In genomic region chr21:29433366-29434059, GRCh38 we compare ENCODE assay signal across 19 cellular contexts.
DNase-seq lines count a peak whose midpoint lies in the region; ATAC-seq and TF ChIP-seq lines count a peak whose summit lies in the region.
"Had no signal": no experiment of that assay in that cellular context is flagged by ENCODE, and none has a peak within 500 bp of the region (broad histone marks: within the 10 kb centered on the region; RNA-seq: fewer than 3 reads in every experiment).

No MANE protein-coding gene starts in this region.

- no peaks in the 10 kb centered on the region for H3K27me3 ChIP-seq in OCI-LY3 (ENCODE audit: low read depth, low read length)
- no peaks in the 10 kb centered on the region for H3K27me3 ChIP-seq in smooth muscle cell (ENCODE audit: low read depth)
- H3K27me3 ChIP-seq: foreskin keratinocyte, thyroid gland had no signal

- peak overlapping the region; percentile 84 for H3K27ac Mint-ChIP-seq in activated CD4-positive, alpha-beta T cell treated with anti-CD3 and anti-CD28 coated beads for 36 hours
- H3K27ac Mint-ChIP-seq in activated CD4-positive, alpha-beta T cell treated with anti-CD3 and anti-CD28 coated beads, Interleukin-2, amount 10 ng/mL, durations not matched to agents 24 days and 14 days, result no peak overlapping the region

- peaks cover 13% of the 10 kb centered on the region for H3K79me2 ChIP-seq in OCI-LY3 (ENCODE audit: low read length)
- H3K79me2 ChIP-seq in smooth muscle cell (ENCODE audit: low read depth), result no peaks in the 10 kb centered on the region

- no peak for DNase-seq in activated CD4-positive, alpha-beta T cell treated with anti-CD3 and anti-CD28 coated beads for 36 hours
- no peak for DNase-seq in activated CD4-positive, alpha-beta T cell treated with anti-CD3 and anti-CD28 coated beads, Interleukin-2, amount 10 ng/mL, durations not matched to agents 24 days and 14 days
- DNase-seq in fibroblast of peridontal ligament (ENCODE audit: extremely low read depth) (peak; percentile 67), smooth muscle cell (lab: John Stamatoyannopoulos, UW; ENCODE audit: unreplicated experiment) (no peak), dermis blood vessel endothelial cell (no peak), mucosa of descending colon (no peak)
- DNase-seq in central memory CD4-positive, alpha-beta T cell, result no peak
- DNase-seq: activated CD8-positive, alpha-beta memory T cell treated with anti-CD3 and anti-CD28 coated beads for 24 hours; amniotic stem cell; C1 segment of cervical spinal cord; left cardiac atrium; NCI-H1694 treated with DMSO at 0.1 percent for 48 hours; NCI-H446; stimulated activated CD4-positive, alpha-beta T cell treated with anti-CD3 and anti-CD28 coated beads, Interleukin-12 subunit alpha, Interleukin-12 subunit beta, amount 100 ng/mL, for 4 hours; thyroid gland had no signal

- peaks cover 19% of the 10 kb centered on the region for H3K36me3 ChIP-seq in OCI-LY3 (replicated peaks; ENCODE audit: low read depth, low read length)
- no peaks in the 10 kb centered on the region for H3K36me3 ChIP-seq in smooth muscle cell (ENCODE audit: low read depth)
- no peaks in the 10 kb centered on the region for H3K36me3 ChIP-seq in mucosa of descending colon (ENCODE audit: low read depth)
- H3K36me3 ChIP-seq: thyroid gland had no signal

- H3K27ac ChIP-seq in OCI-LY3 (ENCODE audit: low read length), result peak overlapping the region; percentile 73; the same call in 1 of the 2 replicates
- peak overlapping the region; percentile 56 for H3K27ac ChIP-seq in smooth muscle cell (ENCODE audit: low read depth)
- H3K27ac ChIP-seq: foreskin keratinocyte, RWPE1, thyroid gland, VCaP had no signal

- H2AFZ ChIP-seq in OCI-LY3 (ENCODE audit: low read depth, low read length) (no peak overlapping the region), smooth muscle cell (ENCODE audit: low read depth) (no peak overlapping the region)

- peaks cover 4% of the 10 kb centered on the region for H3K9me3 Mint-ChIP-seq in activated CD4-positive, alpha-beta T cell treated with anti-CD3 and anti-CD28 coated beads for 36 hours (ENCODE audit: low read depth)
- peaks cover 4% of the 10 kb centered on the region for H3K9me3 Mint-ChIP-seq in activated CD4-positive, alpha-beta T cell treated with anti-CD3 and anti-CD28 coated beads, Interleukin-2, amount 10 ng/mL, durations not matched to agents 24 days and 14 days

- H3F3A ChIP-seq in smooth muscle cell (ENCODE audit: low read depth), result no peaks in the 10 kb centered on the region

- no peak for ATAC-seq in activated CD4-positive, alpha-beta T cell treated with anti-CD3 and anti-CD28 coated beads for 36 hours
- ATAC-seq in mucosa of descending colon, result no peak
- ATAC-seq: left cardiac atrium had no signal

- peaks cover 42% of the 10 kb centered on the region for H3K4me1 Mint-ChIP-seq in activated CD4-positive, alpha-beta T cell treated with anti-CD3 and anti-CD28 coated beads for 36 hours
- H3K4me1 Mint-ChIP-seq in activated CD4-positive, alpha-beta T cell treated with anti-CD3 and anti-CD28 coated beads, Interleukin-2, amount 10 ng/mL, durations not matched to agents 24 days and 14 days, result peaks cover 23% of the 10 kb centered on the region

- POLR2A ChIA-PET in activated CD4-positive, alpha-beta T cell treated with anti-CD3 and anti-CD28 coated beads for 36 hours (lab: Charles Lee), result interaction anchor here (0.8 kb wide), 1 partner anchor 16 kb away, joined by 3 read pairs; no protein-coding TSS in a partner anchor

- H3K4me1 ChIP-seq in OCI-LY3 (ENCODE audit: low read length), result peaks cover 19% of the 10 kb centered on the region
- peaks cover 24% of the 10 kb centered on the region for H3K4me1 ChIP-seq in smooth muscle cell (ENCODE audit: low read depth)
- no peaks in the 10 kb centered on the region for H3K4me1 ChIP-seq in mucosa of descending colon (ENCODE audit: low read depth)
- H3K4me1 ChIP-seq: foreskin keratinocyte, thyroid gland had no signal

- H3K36me3 Mint-ChIP-seq in activated CD4-positive, alpha-beta T cell treated with anti-CD3 and anti-CD28 coated beads for 36 hours (ENCODE audit: low read depth), result peaks cover 17% of the 10 kb centered on the region
- peaks cover 2% of the 10 kb centered on the region for H3K36me3 Mint-ChIP-seq in activated CD4-positive, alpha-beta T cell treated with anti-CD3 and anti-CD28 coated beads, Interleukin-2, amount 10 ng/mL, durations not matched to agents 24 days and 14 days (ENCODE audit: low read depth)

- no peak overlapping the region for H3K4me3 Mint-ChIP-seq in activated CD4-positive, alpha-beta T cell treated with anti-CD3 and anti-CD28 coated beads for 36 hours
- no peak overlapping the region for H3K4me3 Mint-ChIP-seq in activated CD4-positive, alpha-beta T cell treated with anti-CD3 and anti-CD28 coated beads, Interleukin-2, amount 10 ng/mL, durations not matched to agents 24 days and 14 days

- 29% methylated on average over 7 of the region's 7 CpGs for WGBS in smooth muscle cell (ENCODE audit: low lambda C conversion rate)

- intact Hi-C loops in activated CD4-positive, alpha-beta T cell treated with anti-CD3 and anti-CD28 coated beads for 36 hours (cut with DNase I, micrococcal nuclease), result loop anchor here (1.0 to 2.0 kb wide), 2 partner anchors 15 to 135 kb away; partner anchors contain the start of gene BACH1 (in 1 of the 2)
- intact Hi-C loops in activated CD4-positive, alpha-beta T cell treated with anti-CD3 and anti-CD28 coated beads, Interleukin-2, amount 10 ng/mL, durations not matched to agents 24 days and 14 days (cut with micrococcal nuclease), result no loop called here
- intact Hi-C loops in mucosa of descending colon (cut with DNase I, micrococcal nuclease), result no loop called here

- H3K27me3 Mint-ChIP-seq in activated CD4-positive, alpha-beta T cell treated with anti-CD3 and anti-CD28 coated beads for 36 hours, result no peaks in the 10 kb centered on the region
- H3K27me3 Mint-ChIP-seq in activated CD4-positive, alpha-beta T cell treated with anti-CD3 and anti-CD28 coated beads, Interleukin-2, amount 10 ng/mL, durations not matched to agents 24 days and 14 days, result no peaks in the 10 kb centered on the region

- H4K20me1 ChIP-seq in OCI-LY3 (ENCODE audit: insufficient read depth, low read length), result no peaks in the 10 kb centered on the region
- no peaks in the 10 kb centered on the region for H4K20me1 ChIP-seq in smooth muscle cell (ENCODE audit: low read depth)

- H3K9ac ChIP-seq in OCI-LY3 (ENCODE audit: low read length), result no peak overlapping the region
- no peak overlapping the region for H3K9ac ChIP-seq in smooth muscle cell (ENCODE audit: low read depth)

- CTCF ChIA-PET in activated CD4-positive, alpha-beta T cell treated with anti-CD3 and anti-CD28 coated beads for 36 hours (lab: Charles Lee), result interaction anchor here (0.7 to 1.2 kb wide), 5 partner anchors 11 to 118 kb away, joined by 3 to 6 read pairs (median 3); no protein-coding TSS in a partner anchor

- no peaks in the 10 kb centered on the region for H3K9me3 ChIP-seq in OCI-LY3 (ENCODE audit: insufficient read depth, low read length)
- H3K9me3 ChIP-seq in smooth muscle cell (replicated peaks; ENCODE audit: low read depth), result no peaks in the 10 kb centered on the region
- no peaks in the 10 kb centered on the region for H3K9me3 ChIP-seq in mucosa of descending colon
- H3K9me3 ChIP-seq: thyroid gland had no signal

- TF ChIP-seq CTCF in OCI-LY3 (IDR thresholded peaks at IDR 0.05; ENCODE audit: low read depth, low read length) (no peak), smooth muscle cell (IDR thresholded peaks at IDR 0.05; ENCODE audit: borderline replicate concordance, insufficient read depth, poor library complexity, severe bottlenecking) (no peak), mucosa of descending colon (IDR thresholded peaks at IDR 0.05) (no peak)

- H3K4me3 ChIP-seq in OCI-LY3 (ENCODE audit: low read length) (peak overlapping the region; percentile 73), smooth muscle cell (no peak overlapping the region), mucosa of descending colon (no peak overlapping the region)
- H3K4me3 ChIP-seq: thyroid gland had no signal

- peak overlapping the region; percentile 90 for H3K4me2 ChIP-seq in OCI-LY3 (ENCODE audit: low read length)
- peak overlapping the region; percentile 77 for H3K4me2 ChIP-seq in smooth muscle cell

Comparison
In these comparisons a context has a peak if more than half of its experiments do, and no peak if none do; other contexts are left out.
1. intact Hi-C loops: an anchor here in activated CD4-positive, alpha-beta T cell treated with anti-CD3 and anti-CD28 coated beads for 36 hours (1.0 to 2.0 kb wide); none called in activated CD4-positive, alpha-beta T cell treated with anti-CD3 and anti-CD28 coated beads, Interleukin-2, amount 10 ng/mL, durations not matched to agents 24 days and 14 days and mucosa of descending colon.